In the genomic region with DNA sequence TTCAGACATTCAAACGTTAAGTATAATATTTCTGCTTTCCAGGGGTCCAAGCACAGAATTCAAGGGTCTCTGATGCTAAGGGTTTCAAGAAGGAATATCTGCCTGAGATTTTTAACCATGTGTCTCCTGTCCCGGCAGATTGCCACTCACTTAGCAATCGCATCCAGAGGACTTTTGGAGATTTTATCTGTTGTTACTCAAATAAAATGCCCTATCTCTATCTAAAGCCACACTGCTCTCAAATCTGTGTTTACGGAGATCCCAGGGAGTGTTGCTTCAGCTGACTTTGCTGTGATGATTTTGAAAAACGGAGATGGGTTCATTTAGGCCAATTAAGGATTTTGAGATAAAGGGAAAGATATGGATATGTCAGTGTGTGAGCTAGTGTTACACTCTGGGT, we compare ENCODE assay signal across 7 cellular contexts.
"Had no signal": no experiment of that assay in that cellular context is flagged by ENCODE, and none has a peak within 500 bp of the region (broad histone marks: within the 10 kb centered on the region; RNA-seq: fewer than 3 reads in every experiment).

No MANE protein-coding gene starts in this region.

- H3K9me3 Mint-ChIP-seq: H9 had no signal

- H3K27ac ChIP-seq: GM23248, HL-60 had no signal

- ATAC-seq: HepG2 had no signal

- H3K9ac ChIP-seq: GM23248 had no signal

- H3K4me1 Mint-ChIP-seq: H9, IgD-negative memory B cell had no signal

- H3K4me3 ChIP-seq: GM23248 had no signal

- H2AFZ ChIP-seq: GM23248 had no signal

- H3K27me3 Mint-ChIP-seq: IgD-negative memory B cell had no signal

- H3K4me3 Mint-ChIP-seq: H9, IgD-negative memory B cell had no signal

- H3K36me3 Mint-ChIP-seq: IgD-negative memory B cell had no signal

- H3K27ac Mint-ChIP-seq: H9 had no signal

- DNase-seq: GM23248, GOT3, H9, HCEC 1CT had no signal
